In genomic region chr18:6729247-6730091, GRCh38 we compare ENCODE assay signal across 1 cellular context.
TF ChIP-seq lines count a peak whose summit lies in the region.

Gene ARHGAP28 (plus strand): TSS chr18:6729716. CDS start chr18:6729822, 106 bp downstream.

TF ChIP-seq in K562, 482 proteins besides CTCF, POLR2A, EP300 and RAD21 (continued from another document and continues in another):
- TF ChIP-seq SAP30 (IDR thresholded peaks at IDR 0.05; ENCODE audit: borderline replicate concordance, insufficient read depth, low read depth, low read length, poor library complexity, severe bottlenecking) (peak; percentile 29), CHCHD3 (CRISPR knock-in tag; IDR thresholded peaks at IDR 0.05) (no peak), XRCC4 (IDR thresholded peaks at IDR 0.05; ENCODE audit: extremely low read depth, insufficient read depth, insufficient read length) (no peak), HEY1 (CRISPR knock-in tag; IDR thresholded peaks at IDR 0.05; ENCODE audit: borderline replicate concordance) (no peak), SIN3A (IDR thresholded peaks at IDR 0.05; ENCODE audit: borderline replicate concordance in 2 of 2, control insufficient read depth in 1 of 2, low read depth in 2 of 2, low read length in 2 of 2) (peak; percentile 73 to 77; a peak in 1 of 4 replicates), PTTG1 (tag; IDR thresholded peaks at IDR 0.05; ENCODE audit: low read depth) (no peak), ZNF395 (CRISPR knock-in tag; IDR thresholded peaks at IDR 0.05) (peak; percentile 47; the same call in 1 of the 2 replicates), ZNF561 (CRISPR knock-in tag; conservative IDR thresholded peaks at IDR 0.05) (no peak), ZNF609 (CRISPR knock-in tag; IDR thresholded peaks at IDR 0.05; ENCODE audit: borderline replicate concordance) (no peak), MEIS2 (IDR thresholded peaks at IDR 0.05; ENCODE audit: partially characterized antibody) (peak; percentile 58), HES1 (IDR thresholded peaks at IDR 0.05; ENCODE audit: low read depth) (no peak), TCF7L2 (IDR thresholded peaks at IDR 0.05; ENCODE audit: low read depth, low read length) (no peak), SMAD2 (IDR thresholded peaks at IDR 0.05; ENCODE audit: low read depth, low read length) (no peak), VEZF1 (CRISPR knock-in tag; IDR thresholded peaks at IDR 0.05) (peak; percentile 86), BRF2 (IDR thresholded peaks at IDR 0.05; ENCODE audit: borderline replicate concordance, insufficient read depth, insufficient read length) (no peak), RBFOX2 (IDR thresholded peaks at IDR 0.05; ENCODE audit: low read depth, low read length) (peak; percentile 82), CTCFL (IDR thresholded peaks at IDR 0.05; ENCODE audit: borderline replicate concordance, insufficient read depth, low read depth, low read length, poor library complexity, severe bottlenecking) (peak; percentile 92), FOXP1 (CRISPR knock-in tag; IDR thresholded peaks at IDR 0.05) (peak; percentile 75), ZNF512 (tag; IDR thresholded peaks at IDR 0.05) (no peak), HDAC1 (IDR thresholded peaks at IDR 0.05) (peak in 1 of 2 experiments; percentile 61; a peak in 1 of 4 replicates), ZFPM2 (CRISPR knock-in tag; IDR thresholded peaks at IDR 0.05) (no peak), HMGN3 (IDR thresholded peaks at IDR 0.05; ENCODE audit: borderline replicate concordance, extremely low read depth, insufficient read length, low read depth, low read length) (peak; percentile 95), ZNF232 (CRISPR knock-in tag; IDR thresholded peaks at IDR 0.05) (no peak), MAFF (IDR thresholded peaks at IDR 0.05; ENCODE audit: low read length) (no peak), RCOR1 (IDR thresholded peaks at IDR 0.05; ENCODE audit: borderline replicate concordance in 1 of 2, low read depth in 2 of 2, low read length in 2 of 2) (peak; percentile 5 to 23; a peak in 2 of 4 replicates), NR4A1 (CRISPR knock-in tag; IDR thresholded peaks at IDR 0.05) (no peak), NR4A1 (tag; IDR thresholded peaks at IDR 0.05) (0 out of 2 replicates have a peak, but pooled peaks have one; percentile 19), TFAP4 (CRISPR knock-in tag; IDR thresholded peaks at IDR 0.05; ENCODE audit: borderline replicate concordance) (peak; percentile 79), ZNF699 (CRISPR knock-in tag; IDR thresholded peaks at IDR 0.05; ENCODE audit: insufficient replicate concordance) (no peak), NFYB (IDR thresholded peaks at IDR 0.05; ENCODE audit: extremely low read depth, insufficient read length) (no peak), ZNF436 (CRISPR knock-in tag; IDR thresholded peaks at IDR 0.05) (no peak), ZNF143 (CRISPR knock-in tag; IDR thresholded peaks at IDR 0.05) (no peak), RBM15 (IDR thresholded peaks at IDR 0.05; ENCODE audit: insufficient read depth, low read length) (no peak), ZNF174 (CRISPR knock-in tag; IDR thresholded peaks at IDR 0.05) (no peak), CHD4 (IDR thresholded peaks at IDR 0.05; ENCODE audit: insufficient read depth, insufficient replicate concordance, low read depth, low read length, poor library complexity, severe bottlenecking) (no peak), ZNF511 (CRISPR knock-in tag; IDR thresholded peaks at IDR 0.05) (0 out of 2 replicates have a peak, but pooled peaks have one; percentile 31), ID3 (CRISPR knock-in tag; IDR thresholded peaks at IDR 0.05) (no peak), ID3 (tag; IDR thresholded peaks at IDR 0.05) (peak; percentile 69; the same call in 1 of the 2 replicates), FOXK2 (conservative IDR thresholded peaks at IDR 0.05 in 1 of 2, IDR thresholded peaks at IDR 0.05 in 1 of 2; ENCODE audit: low read depth in 2 of 2) (no peak), ILF3 (IDR thresholded peaks at IDR 0.05; ENCODE audit: borderline replicate concordance) (peak; percentile 52; the same call in 1 of the 2 replicates), PCBP1 (IDR thresholded peaks at IDR 0.05; ENCODE audit: low read depth, low read length, poor library complexity, severe bottlenecking) (peak; percentile 70), ETS1 (conservative IDR thresholded peaks at IDR 0.05; ENCODE audit: control insufficient read depth, low read depth, low read length) (peak; percentile 42; the same call in 1 of the 2 replicates), ZNF165 (CRISPR knock-in tag; IDR thresholded peaks at IDR 0.05; ENCODE audit: borderline replicate concordance) (no peak), ZNF253 (CRISPR knock-in tag; conservative IDR thresholded peaks at IDR 0.05) (no peak), PPARD (CRISPR knock-in tag; IDR thresholded peaks at IDR 0.05) (no peak)
